ENCODE assay signal across 1 cellular context in the genomic region with DNA sequence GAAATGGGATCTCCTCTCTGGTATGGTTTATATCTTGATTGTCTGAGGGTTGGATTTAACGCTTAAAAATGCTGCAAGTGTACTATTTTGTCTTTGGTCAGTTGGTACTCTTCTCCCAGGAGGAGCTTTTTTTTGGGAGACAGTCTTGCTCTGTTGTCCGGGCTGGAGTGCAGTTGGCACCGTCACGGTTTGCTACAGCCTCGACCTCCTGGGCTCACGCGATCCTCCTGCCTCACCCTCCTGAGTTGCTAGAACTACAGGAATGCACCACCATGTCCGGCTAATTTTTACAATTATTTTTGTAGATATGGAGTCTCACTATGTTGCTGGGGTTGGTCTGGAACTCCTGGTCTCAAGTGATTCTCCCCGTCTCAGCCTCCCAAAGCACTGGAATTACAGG.
TF ChIP-seq lines count a peak whose summit lies in the region.

No MANE protein-coding gene starts in this region.

TF ChIP-seq in HCT116, 20 proteins besides CTCF, POLR2A, EP300 and RAD21 (continued from another document):
- TF ChIP-seq ZBTB33 (IDR thresholded peaks at IDR 0.05; ENCODE audit: extremely low read depth, insufficient replicate concordance, low read length) (no peak), REST (IDR thresholded peaks at IDR 0.05; ENCODE audit: low read depth) (no peak), POLR2AphosphoS5 (IDR thresholded peaks at IDR 0.05; ENCODE audit: low read depth, low read length) (no peak), CBX3 (IDR thresholded peaks at IDR 0.05; ENCODE audit: low read depth) (no peak)
- TF ChIP-seq, protein P1, sequence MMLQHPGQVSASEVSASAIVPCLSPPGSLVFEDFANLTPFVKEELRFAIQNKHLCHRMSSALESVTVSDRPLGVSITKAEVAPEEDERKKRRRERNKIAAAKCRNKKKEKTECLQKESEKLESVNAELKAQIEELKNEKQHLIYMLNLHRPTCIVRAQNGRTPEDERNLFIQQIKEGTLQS (IDR thresholded peaks at IDR 0.05), result no peak
